8 cellular contexts compared by ENCODE assay signal in the genomic region with DNA sequence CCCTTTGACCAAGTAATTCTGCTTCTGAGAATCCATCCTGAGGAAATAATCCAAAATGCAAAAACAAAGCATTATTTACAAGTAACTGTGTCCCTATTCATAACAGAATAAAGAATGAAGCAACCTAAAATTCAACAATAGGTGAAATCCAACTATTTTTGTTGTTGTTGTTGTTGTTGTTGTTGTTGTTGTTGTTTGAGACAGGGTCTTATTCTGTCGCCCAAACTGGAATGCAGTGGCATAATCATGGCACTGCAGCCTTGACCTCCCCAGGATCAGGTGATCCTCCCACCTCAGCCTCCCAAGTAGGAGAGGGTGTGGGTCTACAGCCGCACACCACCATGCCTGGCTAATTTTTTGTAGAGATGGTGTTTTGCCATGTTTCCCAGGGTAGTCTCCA.
"Had no signal": no experiment of that assay in that cellular context is flagged by ENCODE, and none has a peak within 500 bp of the region (broad histone marks: within the 10 kb centered on the region; RNA-seq: fewer than 3 reads in every experiment).

No MANE protein-coding gene starts in this region.

- FAIRE-seq: G401.6, GM12878, GM12891, GM12892, GM18507, GM19239 had no signal

- ATAC-seq: GM12878 had no signal

- DNase-seq: GDM1, GF-D8 had no signal

- H3K4me3 ChIP-seq: GM12878 had no signal
